In the genomic region with DNA sequence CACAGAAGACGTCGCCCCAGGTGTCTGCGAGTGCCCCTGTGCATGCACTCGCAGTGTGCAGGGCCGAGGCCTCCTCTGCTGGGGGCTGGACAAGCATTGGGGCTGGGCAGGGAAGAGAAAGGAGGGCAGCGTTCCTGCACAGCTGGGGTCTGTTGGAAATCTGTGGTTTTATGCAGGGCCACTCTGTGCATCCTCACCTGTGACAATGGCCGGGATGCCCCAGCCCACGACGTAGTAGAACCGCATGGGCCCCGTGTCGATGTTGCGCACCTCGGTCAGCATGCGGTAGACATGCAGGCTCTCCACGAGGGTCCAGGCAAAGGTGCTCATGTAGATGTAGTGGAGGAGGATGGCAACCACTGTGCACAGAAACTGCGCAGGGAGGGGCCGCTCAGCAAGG, we compare ENCODE assay signal across 20 cellular contexts.
"Had no signal": no experiment of that assay in that cellular context is flagged by ENCODE, and none has a peak within 500 bp of the region (broad histone marks: within the 10 kb centered on the region; RNA-seq: fewer than 3 reads in every experiment).

No MANE protein-coding gene starts in this region.

- H3K36me3 ChIP-seq: ascending aorta, lower lobe of right lung, prostate gland, tibial nerve, uterus, WERI-Rb-1 had no signal

- ATAC-seq: activated CD4-positive, alpha-beta T cell treated with anti-CD3 and anti-CD28 coated beads for 36 hours; activated T-helper 17 cell treated with anti-CD3 and anti-CD28 coated beads, Interleukin-2, amount 50 U/mL, for 72 hours; foreskin keratinocyte; lower lobe of right lung; right cardiac atrium had no signal

- H3K4me1 ChIP-seq: ascending aorta, foreskin keratinocyte, uterus had no signal

- H3K4me2 ChIP-seq: hepatocyte had no signal

- H3K9me3 ChIP-seq: prostate gland, uterus had no signal

- H2AFZ ChIP-seq: hepatocyte had no signal

- H3K36me3 Mint-ChIP-seq: activated CD4-positive, alpha-beta memory T cell treated with anti-CD3 and anti-CD28 coated beads for 36 hours had no signal

- H3K27ac Mint-ChIP-seq: activated CD4-positive, alpha-beta memory T cell treated with anti-CD3 and anti-CD28 coated beads for 36 hours; activated CD4-positive, alpha-beta T cell treated with anti-CD3 and anti-CD28 coated beads for 36 hours; activated T-helper 17 cell treated with anti-CD3 and anti-CD28 coated beads, Interleukin-2, amount 50 U/mL, for 72 hours; mesothelial cell of epicardium; stimulated activated naive CD8-positive, alpha-beta T cell treated with anti-CD3 and anti-CD28 coated beads, Interleukin-15, Interleukin-2, amounts not matched to agents 100 ng/mL and 50 ng/mL, for 24 hours had no signal

- FAIRE-seq: bronchial epithelial cell, keratinocyte had no signal

- H3K79me2 ChIP-seq: hepatocyte had no signal

- H3K4me3 ChIP-seq: ascending aorta, hepatocyte, lower lobe of right lung, prostate gland, tibial nerve, uterus had no signal

- DNase-seq: activated CD4-positive, alpha-beta memory T cell treated with anti-CD3 and anti-CD28 coated beads for 36 hours; activated CD4-positive, alpha-beta T cell treated with anti-CD3 and anti-CD28 coated beads for 36 hours; activated naive CD4-positive, alpha-beta T cell; activated T-cell treated with anti-CD3 and anti-CD28 coated beads, Interleukin-2, amount 50 U/mL, for 1 hour; dermis blood vessel endothelial cell; foreskin keratinocyte; lower lobe of right lung; stimulated activated CD4-positive, alpha-beta T cell treated with anti-CD3 and anti-CD28 coated beads, Interleukin-2, amount 100 ng/mL, for 24 hours; uterus; WERI-Rb-1 had no signal

- H3K27me3 ChIP-seq: ascending aorta, foreskin keratinocyte, hepatocyte, uterus had no signal

- H3K27me3 Mint-ChIP-seq: activated T-helper 17 cell treated with anti-CD3 and anti-CD28 coated beads, Interleukin-2, amount 50 U/mL, for 72 hours had no signal

- H3K4me3 Mint-ChIP-seq: activated CD4-positive, alpha-beta memory T cell treated with anti-CD3 and anti-CD28 coated beads for 36 hours; activated CD4-positive, alpha-beta T cell treated with anti-CD3 and anti-CD28 coated beads for 36 hours; activated T-helper 17 cell treated with anti-CD3 and anti-CD28 coated beads, Interleukin-2, amount 50 U/mL, for 72 hours; mesothelial cell of epicardium; stimulated activated naive CD8-positive, alpha-beta T cell treated with anti-CD3 and anti-CD28 coated beads, Interleukin-15, Interleukin-2, amounts not matched to agents 100 ng/mL and 50 ng/mL, for 24 hours had no signal

- H3K27ac ChIP-seq: ascending aorta, foreskin keratinocyte, hepatocyte, lower lobe of right lung, tibial nerve, uterus, WERI-Rb-1 had no signal
